Comparison of ENCODE assay signal across 18 cellular contexts in genomic region chr2:9405636-9406035, GRCh38. TPM values are rescaled to one million over a fixed set of nuclear protein-coding genes. Genes with fewer than 3 reads are reported as not detected.
DNase-seq lines count a peak whose midpoint lies in the region; ATAC-seq and TF ChIP-seq lines count a peak whose summit lies in the region.
"Had no signal": no experiment of that assay in that cellular context is flagged by ENCODE, and none has a peak within 500 bp of the region (broad histone marks: within the 10 kb centered on the region; RNA-seq: fewer than 3 reads in every experiment).

No MANE protein-coding gene starts in this region.

- no peak overlapping the region for H3K4me3 Mint-ChIP-seq in activated CD4-positive, alpha-beta memory T cell treated with anti-CD3 and anti-CD28 coated beads, Interleukin-2, amount 10 ng/mL, durations not matched to agents 7 days and 5 days
- H3K4me3 Mint-ChIP-seq: CD4-positive, alpha-beta T cell; H9 had no signal

- no peaks in the 10 kb centered on the region for H3K27me3 ChIP-seq in adipocyte (replicated peaks; ENCODE audit: control insufficient read depth, insufficient read depth, low read length)
- H3K27me3 ChIP-seq in smooth muscle cell (ENCODE audit: low read depth), result no peaks in the 10 kb centered on the region
- H3K27me3 ChIP-seq: MG63 had no signal

- peaks cover 35% of the 10 kb centered on the region for H3K36me3 Mint-ChIP-seq in activated CD4-positive, alpha-beta memory T cell treated with anti-CD3 and anti-CD28 coated beads, Interleukin-2, amount 10 ng/mL, durations not matched to agents 7 days and 5 days (ENCODE audit: low read depth)

- H2AFZ ChIP-seq in smooth muscle cell (ENCODE audit: low read depth), result no peak overlapping the region

- POLR2A ChIA-PET in activated CD4-positive, alpha-beta memory T cell treated with anti-CD3 and anti-CD28 coated beads, Interleukin-2, amount 10 ng/mL, durations not matched to agents 7 days and 5 days (lab: Charles Lee), result no interaction called here

- DNase-seq in EL (peak; percentile 28), adipocyte (ENCODE audit: low read depth) (peak; percentile 26), fibroblast of the aortic adventitia (ENCODE audit: low read depth) (peak; percentile 49), smooth muscle cell (lab: John Stamatoyannopoulos, UW; ENCODE audit: unreplicated experiment) (no peak), iPS-NIHi7 (ENCODE audit: extremely low spot score) (no peak), SIG-M5 treated with dmso at 0.1 percent for 504 hours (lab: John Stamatoyannopoulos, UW; ENCODE audit: unreplicated experiment) (no peak)
- no peak for DNase-seq in activated CD4-positive, alpha-beta memory T cell treated with anti-CD3 and anti-CD28 coated beads, Interleukin-2, amount 10 ng/mL, durations not matched to agents 7 days and 5 days
- DNase-seq: CD4-positive, alpha-beta T cell; DMS153; H9; Kasumi-1; MG63; NCI-H1048; NCI-H2081; NK-92 treated with Interleukin-12 subunit alpha and Interleukin-12 subunit beta, amount 100 ng/mL, for 24 hours; Right ventricle myocardium superior had no signal

- H3K4me1 Mint-ChIP-seq in activated CD4-positive, alpha-beta memory T cell treated with anti-CD3 and anti-CD28 coated beads, Interleukin-2, amount 10 ng/mL, durations not matched to agents 7 days and 5 days, result peaks cover 5% of the 10 kb centered on the region

- CTCF ChIA-PET in activated CD4-positive, alpha-beta memory T cell treated with anti-CD3 and anti-CD28 coated beads, Interleukin-2, amount 10 ng/mL, durations not matched to agents 7 days and 5 days (lab: Charles Lee), result no interaction called here

- peaks cover 7% of the 10 kb centered on the region for H4K20me1 ChIP-seq in smooth muscle cell (ENCODE audit: low read depth)

- peak overlapping the region; percentile 3 for H3K4me2 ChIP-seq in smooth muscle cell

- no peaks in the 10 kb centered on the region for H3K79me2 ChIP-seq in smooth muscle cell (ENCODE audit: low read depth)

- H3K4me1 ChIP-seq in adipocyte (ENCODE audit: control insufficient read depth, insufficient read depth, low read length) (peaks cover 49% of the 10 kb centered on the region), smooth muscle cell (ENCODE audit: low read depth) (no peaks in the 10 kb centered on the region)

- H3K27ac ChIP-seq in smooth muscle cell (ENCODE audit: low read depth), result no peak overlapping the region
- H3K27ac ChIP-seq: SK-N-MC had no signal

- H3K4me3 ChIP-seq in adipocyte (ENCODE audit: low read length) (no peak overlapping the region), fibroblast of the aortic adventitia (ENCODE audit: low read depth, low read length) (no peak overlapping the region), smooth muscle cell (no peak overlapping the region)
- H3K4me3 ChIP-seq: MG63, SK-N-MC had no signal

- peaks cover 21% of the 10 kb centered on the region for H3F3A ChIP-seq in smooth muscle cell (ENCODE audit: low read depth)

- no peak for ATAC-seq in GM19324 (IDR thresholded peaks at IDR 0.05; ENCODE audit: low FRiP score, unreplicated experiment)

- H3K36me3 ChIP-seq in adipocyte (ENCODE audit: control insufficient read depth, insufficient read depth, low read length, severe bottlenecking) (peaks cover 48% of the 10 kb centered on the region), smooth muscle cell (ENCODE audit: low read depth) (peaks cover 1% of the 10 kb centered on the region)

- TF ChIP-seq CTCF in fibroblast of the aortic adventitia (IDR thresholded peaks at IDR 0.05; ENCODE audit: insufficient read depth, low read length), result no peak
- TF ChIP-seq CTCF in smooth muscle cell (IDR thresholded peaks at IDR 0.05; ENCODE audit: borderline replicate concordance, insufficient read depth, poor library complexity, severe bottlenecking), result no peak

- H3K9me3 ChIP-seq in adipocyte (ENCODE audit: control insufficient read depth, low read length) (no peaks in the 10 kb centered on the region), smooth muscle cell (replicated peaks; ENCODE audit: low read depth) (no peaks in the 10 kb centered on the region)
- H3K9me3 ChIP-seq: MG63 had no signal

- H3K9me3 Mint-ChIP-seq in activated CD4-positive, alpha-beta memory T cell treated with anti-CD3 and anti-CD28 coated beads, Interleukin-2, amount 10 ng/mL, durations not matched to agents 7 days and 5 days, result no peaks in the 10 kb centered on the region
- H3K9me3 Mint-ChIP-seq: CD4-positive, alpha-beta T cell; H9 had no signal

- no peak overlapping the region for H3K27ac Mint-ChIP-seq in activated CD4-positive, alpha-beta memory T cell treated with anti-CD3 and anti-CD28 coated beads, Interleukin-2, amount 10 ng/mL, durations not matched to agents 7 days and 5 days
- H3K27ac Mint-ChIP-seq: CD4-positive, alpha-beta T cell; H9 had no signal

- H3K9ac ChIP-seq in adipocyte (ENCODE audit: low read length) (no peak overlapping the region), smooth muscle cell (ENCODE audit: low read depth) (no peak overlapping the region)

- 69% methylated on average over 2 of the region's 2 CpGs for WGBS in smooth muscle cell (ENCODE audit: low lambda C conversion rate)

- peaks cover under 1% of the 10 kb centered on the region for H3K27me3 Mint-ChIP-seq in activated CD4-positive, alpha-beta memory T cell treated with anti-CD3 and anti-CD28 coated beads, Interleukin-2, amount 10 ng/mL, durations not matched to agents 7 days and 5 days
- H3K27me3 Mint-ChIP-seq: CD4-positive, alpha-beta T cell had no signal

RNA-seq across cellular contexts. Expression of gene ITGB1BP1, which starts 17.7 kb away (rescaled TPM):
- total RNA-seq in fibroblast of the aortic adventitia (ENCODE audit: low replicate concordance), result 34.8 and 80.9 TPM in 2 replicates
- 40.2 and 53.9 TPM in 2 replicates for total RNA-seq in smooth muscle cell
- polyA plus RNA-seq in smooth muscle cell, result 138 and 142 TPM in 2 replicates
- 100 to 1,000 TPM; 112 to 119 TPM for total RNA-seq in activated CD4-positive, alpha-beta memory T cell treated with anti-CD3 and anti-CD28 coated beads, Interleukin-2, amount 10 ng/mL, durations not matched to agents 7 days and 5 days

RNA-seq across cellular contexts. Expression of gene CPSF3, which starts 17.8 kb away (rescaled TPM):
- total RNA-seq in fibroblast of the aortic adventitia (ENCODE audit: low replicate concordance) (62.2 and 76.5 TPM in 2 replicates), smooth muscle cell (42.7 and 52.6 TPM in 2 replicates)
- polyA plus RNA-seq in smooth muscle cell, result 30.1 and 30.3 TPM in 2 replicates
- 10 to 100 TPM; 49.7 to 51.7 TPM for total RNA-seq in activated CD4-positive, alpha-beta memory T cell treated with anti-CD3 and anti-CD28 coated beads, Interleukin-2, amount 10 ng/mL, durations not matched to agents 7 days and 5 days

Comparison
In these comparisons a context has a peak if more than half of its experiments do, and no peak if none do; other contexts are left out.
1. DNase-seq: peak in EL (single experiment), adipocyte (single experiment) and fibroblast of the aortic adventitia (single experiment); none in smooth muscle cell (single experiment), iPS-NIHi7 (single experiment), SIG-M5 treated with dmso at 0.1 percent for 504 hours (single experiment) and activated CD4-positive, alpha-beta memory T cell treated with anti-CD3 and anti-CD28 coated beads, Interleukin-2, amount 10 ng/mL, durations not matched to agents 7 days and 5 days (single experiment).